1 cellular context compared by ENCODE assay signal in the genomic region with DNA sequence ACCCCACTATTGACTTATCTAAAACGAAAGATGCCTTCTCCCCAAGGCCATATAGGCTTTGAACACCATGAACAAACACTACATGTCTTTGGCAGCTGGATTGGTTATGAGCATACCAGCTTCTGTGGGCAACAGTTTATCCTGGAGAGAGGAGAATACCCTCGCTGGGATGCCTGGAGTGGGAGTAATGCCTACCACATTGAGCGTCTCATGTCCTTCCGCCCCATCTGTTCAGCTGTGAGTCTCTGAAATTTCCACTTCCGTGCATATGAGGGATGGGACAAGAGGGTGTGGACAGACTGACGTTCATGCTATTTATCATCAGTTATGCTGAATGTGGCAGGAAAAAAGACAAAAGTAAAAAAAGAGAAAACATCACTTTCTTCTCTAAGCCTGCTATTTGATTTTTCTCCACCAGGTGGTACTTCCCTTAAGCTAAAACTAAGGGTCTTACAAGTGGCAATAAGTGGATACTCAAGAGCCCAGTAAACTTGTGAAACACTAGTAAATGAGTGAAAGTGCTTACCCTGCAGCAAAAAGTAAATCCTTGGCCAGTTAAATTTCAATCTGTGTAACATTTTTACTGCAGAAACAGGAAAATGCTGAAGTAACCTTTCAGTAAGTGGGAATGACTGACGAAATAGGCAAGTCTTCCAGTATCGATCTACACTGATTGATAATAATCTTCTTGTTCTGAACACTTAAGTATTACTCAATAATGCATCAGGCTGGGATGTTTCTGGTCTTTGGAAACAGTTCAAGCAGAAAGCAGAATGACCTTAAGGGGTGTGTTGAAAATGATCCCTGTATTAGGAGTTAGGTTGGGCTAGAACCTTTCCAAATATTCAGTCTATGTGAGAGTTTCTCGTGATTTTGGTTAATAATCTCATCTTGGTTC.
TF ChIP-seq lines count a peak whose summit lies in the region.

No MANE protein-coding gene starts in this region.

TF ChIP-seq in H1, 55 proteins besides CTCF, POLR2A, EP300 and RAD21:
- TF ChIP-seq, protein P1, sequence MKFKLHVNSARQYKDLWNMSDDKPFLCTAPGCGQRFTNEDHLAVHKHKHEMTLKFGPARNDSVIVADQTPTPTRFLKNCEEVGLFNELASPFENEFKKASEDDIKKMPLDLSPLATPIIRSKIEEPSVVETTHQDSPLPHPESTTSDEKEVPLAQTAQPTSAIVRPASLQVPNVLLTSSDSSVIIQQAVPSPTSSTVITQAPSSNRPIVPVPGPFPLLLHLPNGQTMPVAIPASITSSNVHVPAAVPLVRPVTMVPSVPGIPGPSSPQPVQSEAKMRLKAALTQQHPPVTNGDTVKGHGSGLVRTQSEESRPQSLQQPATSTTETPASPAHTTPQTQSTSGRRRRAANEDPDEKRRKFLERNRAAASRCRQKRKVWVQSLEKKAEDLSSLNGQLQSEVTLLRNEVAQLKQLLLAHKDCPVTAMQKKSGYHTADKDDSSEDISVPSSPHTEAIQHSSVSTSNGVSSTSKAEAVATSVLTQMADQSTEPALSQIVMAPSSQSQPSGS (IDR thresholded peaks at IDR 0.05; ENCODE audit: low read length): no peak
- no peak for TF ChIP-seq MAFK (IDR thresholded peaks at IDR 0.05; ENCODE audit: low read depth, low read length)
- no peak for TF ChIP-seq CHD1 (IDR thresholded peaks at IDR 0.05; ENCODE audit: low read depth, low read length)
- TF ChIP-seq GABPA (IDR thresholded peaks at IDR 0.05; ENCODE audit: borderline replicate concordance, insufficient read depth, low read length): no peak
- TF ChIP-seq SAP30 (IDR thresholded peaks at IDR 0.05; ENCODE audit: insufficient read depth, insufficient replicate concordance, low read length): no peak
- TF ChIP-seq POU5F1 (IDR thresholded peaks at IDR 0.05; ENCODE audit: low read depth, low read length): no peak
- TF ChIP-seq SIRT6 (IDR thresholded peaks at IDR 0.05; ENCODE audit: low read length): no peak
- TF ChIP-seq FOSL1 (IDR thresholded peaks at IDR 0.05; ENCODE audit: insufficient read depth, low read depth, low read length): no peak
- TF ChIP-seq BRCA1 (IDR thresholded peaks at IDR 0.05; ENCODE audit: low read depth, low read length): no peak
- no peak for TF ChIP-seq YY1 (IDR thresholded peaks at IDR 0.05; ENCODE audit: low read depth, low read length)
- TF ChIP-seq JUN (IDR thresholded peaks at IDR 0.05; ENCODE audit: low read depth, low read length): no peak
- no peak for TF ChIP-seq KDM5A (IDR thresholded peaks at IDR 0.05; ENCODE audit: low read length)
- TF ChIP-seq JUND (IDR thresholded peaks at IDR 0.05; ENCODE audit: low read length): no peak
- no peak for TF ChIP-seq CBX8 (IDR thresholded peaks at IDR 0.05; ENCODE audit: borderline replicate concordance, low read depth, low read length)
- TF ChIP-seq, protein P2, sequence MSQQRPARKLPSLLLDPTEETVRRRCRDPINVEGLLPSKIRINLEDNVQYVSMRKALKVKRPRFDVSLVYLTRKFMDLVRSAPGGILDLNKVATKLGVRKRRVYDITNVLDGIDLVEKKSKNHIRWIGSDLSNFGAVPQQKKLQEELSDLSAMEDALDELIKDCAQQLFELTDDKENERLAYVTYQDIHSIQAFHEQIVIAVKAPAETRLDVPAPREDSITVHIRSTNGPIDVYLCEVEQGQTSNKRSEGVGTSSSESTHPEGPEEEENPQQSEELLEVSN (IDR thresholded peaks at IDR 0.05): no peak
- no peak for TF ChIP-seq TCF12 (IDR thresholded peaks at IDR 0.05; ENCODE audit: low read depth, low read length)
- TF ChIP-seq HDAC6 (IDR thresholded peaks at IDR 0.05; ENCODE audit: low read depth, low read length): no peak
- no peak for TF ChIP-seq KDM4A (IDR thresholded peaks at IDR 0.05; ENCODE audit: low read depth, low read length, severe bottlenecking)
- no peak for TF ChIP-seq TBP (IDR thresholded peaks at IDR 0.05; ENCODE audit: low read depth, low read length)
